Comparison of ENCODE assay signal across 21 cellular contexts in genomic region chr1:233251321-233251720, GRCh38. TPM values are rescaled to one million over a fixed set of nuclear protein-coding genes. Genes with fewer than 3 reads are reported as not detected.
DNase-seq lines count a peak whose midpoint lies in the region; ATAC-seq and TF ChIP-seq lines count a peak whose summit lies in the region.
"Had no signal": no experiment of that assay in that cellular context is flagged by ENCODE, and none has a peak within 500 bp of the region (broad histone marks: within the 10 kb centered on the region; RNA-seq: fewer than 3 reads in every experiment).

No MANE protein-coding gene starts in this region.

- no CpG with 5 or more reads among the region's 2 CpGs for WGBS in mesendoderm (ENCODE audit: extremely low coverage, insufficient coverage, low lambda C conversion rate)
- 86% methylated on average over 2 of the region's 2 CpGs for WGBS in prostate gland

- no peaks in the 10 kb centered on the region for H3K9me3 Mint-ChIP-seq in WTC11
- H3K9me3 Mint-ChIP-seq: CD4-positive, CD25-positive, alpha-beta regulatory T cell; CD8-positive, alpha-beta T cell; GM23338; H9 had no signal

- H3K9ac ChIP-seq in DND-41 (ENCODE audit: low read depth, low read length) (no peak overlapping the region), mesendoderm (ENCODE audit: low read length) (no peak overlapping the region)
- H3K9ac ChIP-seq: BLaER1 had no signal

- H3K4me1 ChIP-seq in DND-41 (ENCODE audit: insufficient read depth, low read length) (no peaks in the 10 kb centered on the region), mesendoderm (ENCODE audit: control insufficient read depth, low read depth, low read length) (no peaks in the 10 kb centered on the region), prostate gland (replicated peaks) (no peaks in the 10 kb centered on the region)

- H3K27me3 Mint-ChIP-seq in WTC11 (ENCODE audit: low read depth): no peaks in the 10 kb centered on the region
- H3K27me3 Mint-ChIP-seq: B cell; CD4-positive, CD25-positive, alpha-beta regulatory T cell had no signal

- POLR2A ChIA-PET in WTC11 (lab: Charles Lee): no interaction called here

- no peak for TF ChIP-seq CTCF in DND-41 (IDR thresholded peaks at IDR 0.05; ENCODE audit: borderline replicate concordance, extremely low read depth, low read length, poor library complexity, severe bottlenecking)
- TF ChIP-seq CTCF in WTC11 (IDR thresholded peaks at IDR 0.05): no peak
- TF ChIP-seq CTCF in prostate gland (IDR thresholded peaks at IDR 0.05): no peak

- H3K79me2 ChIP-seq in DND-41 (ENCODE audit: insufficient read depth, low read length): no peaks in the 10 kb centered on the region
- H3K79me2 ChIP-seq in mesendoderm (ENCODE audit: control insufficient read depth, insufficient read depth, low read length): no peaks in the 10 kb centered on the region

- H2BK5ac ChIP-seq in mesendoderm (ENCODE audit: low read length): no peak overlapping the region

- no peak overlapping the region for H3K18ac ChIP-seq in mesendoderm (ENCODE audit: low read length)

- H3K36me3 ChIP-seq in DND-41 (ENCODE audit: insufficient read depth, low read length): peaks cover 17% of the 10 kb centered on the region; the same call in 1 of the 2 replicates
- H3K36me3 ChIP-seq in mesendoderm (ENCODE audit: control insufficient read depth, insufficient read depth, low read length): no peaks in the 10 kb centered on the region
- H3K36me3 ChIP-seq in prostate gland: no peaks in the 10 kb centered on the region

- peaks cover 1% of the 10 kb centered on the region for H3K79me1 ChIP-seq in mesendoderm (ENCODE audit: low read length)

- no peaks in the 10 kb centered on the region for H3K9me3 ChIP-seq in DND-41 (ENCODE audit: insufficient read depth, low read length, severe bottlenecking)
- H3K9me3 ChIP-seq in prostate gland: no peaks in the 10 kb centered on the region
- H3K9me3 ChIP-seq: BLaER1, Caco-2 had no signal

- no peak overlapping the region for H2BK120ac ChIP-seq in mesendoderm (ENCODE audit: low read depth, low read length)

- H3K4ac ChIP-seq in mesendoderm (ENCODE audit: low read depth, low read length): no peak overlapping the region

- peak overlapping the region; percentile 68 for H3K27ac Mint-ChIP-seq in WTC11
- H3K27ac Mint-ChIP-seq: B cell; CD4-positive, CD25-positive, alpha-beta regulatory T cell; CD8-positive, alpha-beta T cell; GM23338 had no signal

- H3K27me3 ChIP-seq in DND-41 (ENCODE audit: insufficient read depth, low read length, poor library complexity) (no peaks in the 10 kb centered on the region), mesendoderm (ENCODE audit: insufficient read depth, low read length, poor library complexity) (no peaks in the 10 kb centered on the region), prostate gland (replicated peaks; ENCODE audit: insufficient read depth) (no peaks in the 10 kb centered on the region)
- H3K27me3 ChIP-seq: BLaER1 had no signal

- H3K4me2 ChIP-seq in DND-41 (ENCODE audit: insufficient read depth, low read length) (no peak overlapping the region), mesendoderm (ENCODE audit: low read length) (no peak overlapping the region)
- H3K4me2 ChIP-seq: BLaER1, GM23338 had no signal

- ATAC-seq in DND-41 (ENCODE audit: insufficient read depth, low read depth) (peak; percentile 40; the same call in 1 of the 3 replicates), WTC11 (no peak; the same call in 1 of the 2 replicates)
- ATAC-seq: CD8-positive, alpha-beta T cell; GM12878; GM23338; HCT116 had no signal

- intact Hi-C loops in prostate gland (cut with DNase I): no loop called here

- peaks cover 39% of the 10 kb centered on the region for H3K4me1 Mint-ChIP-seq in WTC11
- H3K4me1 Mint-ChIP-seq: B cell had no signal

- H3K56ac ChIP-seq in mesendoderm (ENCODE audit: low read length): no peak overlapping the region

- H4K8ac ChIP-seq in mesendoderm (ENCODE audit: low read depth, low read length): no peak overlapping the region

- H3K27ac ChIP-seq in DND-41 (ENCODE audit: low read length): no peak overlapping the region
- H3K27ac ChIP-seq in mesendoderm (ENCODE audit: low read depth, low read length): no peak overlapping the region
- H3K27ac ChIP-seq in prostate gland: no peak overlapping the region
- H3K27ac ChIP-seq: BLaER1, C4-2B had no signal

- no peak overlapping the region for H3K4me3 ChIP-seq in DND-41 (ENCODE audit: low read depth in 1 of 2, low read length in 2 of 2)
- H3K4me3 ChIP-seq in Jurkat, Clone E6-1 (ENCODE audit: low read length): peak overlapping the region; percentile 28
- no peak overlapping the region for H3K4me3 ChIP-seq in mesendoderm (ENCODE audit: low read length)
- H3K4me3 ChIP-seq in prostate gland: no peak overlapping the region
- H3K4me3 ChIP-seq: BLaER1, GM12878, GM23338 had no signal

- H2AFZ ChIP-seq in DND-41 (ENCODE audit: low read depth, low read length): no peak overlapping the region
- H2AFZ ChIP-seq: GM23338 had no signal

- no peaks in the 10 kb centered on the region for H4K20me1 ChIP-seq in DND-41 (ENCODE audit: insufficient read depth, low read length)
- H4K20me1 ChIP-seq: BLaER1 had no signal

- H3K23ac ChIP-seq in mesendoderm (ENCODE audit: low read length): no peak overlapping the region

- H2BK15ac ChIP-seq in mesendoderm (replicated peaks; ENCODE audit: low read depth): no peak overlapping the region

- H2AK5ac ChIP-seq in mesendoderm (ENCODE audit: low read length): no peak overlapping the region

- TF ChIP-seq POLR2A in prostate gland (IDR thresholded peaks at IDR 0.05): no peak

- no peak overlapping the region for H4K5ac ChIP-seq in mesendoderm (ENCODE audit: low read length)

- peaks cover 55% of the 10 kb centered on the region for H3K36me3 Mint-ChIP-seq in WTC11

- no peak for DNase-seq in DND-41
- peak; percentile 99 for DNase-seq in Jurkat, Clone E6-1 (ENCODE audit: low read depth, low spot score)
- no peak for DNase-seq in WTC11 (ENCODE audit: low spot score)
- peak; percentile 57 for DNase-seq in mesendoderm
- no peak for DNase-seq in NOMO-1 treated with DMSO at 0.1 percent for 48 hours (lab: John Stamatoyannopoulos, UW; ENCODE audit: unreplicated experiment)
- no peak for DNase-seq in prostate gland (ENCODE audit: low spot score)
- no peak for DNase-seq in glomerular visceral epithelial cell (ENCODE audit: extremely low spot score)
- DNase-seq in stimulated activated CD4-positive, alpha-beta T cell treated with anti-CD3 and anti-CD28 coated beads, Interleukin-4, amount 100 ng/mL, for 1 hour: no peak
- DNase-seq: Caco-2; CD4-positive, CD25-positive, alpha-beta regulatory T cell; CD8-positive, alpha-beta T cell; DMS153; EL; GDM1; H9 had no signal

- H3K4me3 Mint-ChIP-seq in WTC11: no peak overlapping the region
- H3K4me3 Mint-ChIP-seq: B cell; CD8-positive, alpha-beta T cell; GM23338; H9 had no signal

- CTCF ChIA-PET in WTC11 (lab: Charles Lee): no interaction called here

TF ChIP-seq in WTC11, 78 proteins besides CTCF, POLR2A, EP300 and RAD21:
- TF ChIP-seq CREM (CRISPR knock-in tag; IDR thresholded peaks at IDR 0.05) (no peak), MLX (CRISPR knock-in tag; IDR thresholded peaks at IDR 0.05) (no peak), ELF4 (CRISPR knock-in tag; IDR thresholded peaks at IDR 0.05; ENCODE audit: low read depth) (no peak), ETV6 (CRISPR knock-in tag; IDR thresholded peaks at IDR 0.05) (no peak), ESRRA (CRISPR knock-in tag; IDR thresholded peaks at IDR 0.05; ENCODE audit: borderline replicate concordance) (no peak), ZBTB21 (CRISPR knock-in tag; IDR thresholded peaks at IDR 0.05; ENCODE audit: borderline replicate concordance) (no peak), JAZF1 (CRISPR knock-in tag; IDR thresholded peaks at IDR 0.05) (no peak), JUN (CRISPR knock-in tag; IDR thresholded peaks at IDR 0.05) (no peak)
- TF ChIP-seq, protein P1, sequence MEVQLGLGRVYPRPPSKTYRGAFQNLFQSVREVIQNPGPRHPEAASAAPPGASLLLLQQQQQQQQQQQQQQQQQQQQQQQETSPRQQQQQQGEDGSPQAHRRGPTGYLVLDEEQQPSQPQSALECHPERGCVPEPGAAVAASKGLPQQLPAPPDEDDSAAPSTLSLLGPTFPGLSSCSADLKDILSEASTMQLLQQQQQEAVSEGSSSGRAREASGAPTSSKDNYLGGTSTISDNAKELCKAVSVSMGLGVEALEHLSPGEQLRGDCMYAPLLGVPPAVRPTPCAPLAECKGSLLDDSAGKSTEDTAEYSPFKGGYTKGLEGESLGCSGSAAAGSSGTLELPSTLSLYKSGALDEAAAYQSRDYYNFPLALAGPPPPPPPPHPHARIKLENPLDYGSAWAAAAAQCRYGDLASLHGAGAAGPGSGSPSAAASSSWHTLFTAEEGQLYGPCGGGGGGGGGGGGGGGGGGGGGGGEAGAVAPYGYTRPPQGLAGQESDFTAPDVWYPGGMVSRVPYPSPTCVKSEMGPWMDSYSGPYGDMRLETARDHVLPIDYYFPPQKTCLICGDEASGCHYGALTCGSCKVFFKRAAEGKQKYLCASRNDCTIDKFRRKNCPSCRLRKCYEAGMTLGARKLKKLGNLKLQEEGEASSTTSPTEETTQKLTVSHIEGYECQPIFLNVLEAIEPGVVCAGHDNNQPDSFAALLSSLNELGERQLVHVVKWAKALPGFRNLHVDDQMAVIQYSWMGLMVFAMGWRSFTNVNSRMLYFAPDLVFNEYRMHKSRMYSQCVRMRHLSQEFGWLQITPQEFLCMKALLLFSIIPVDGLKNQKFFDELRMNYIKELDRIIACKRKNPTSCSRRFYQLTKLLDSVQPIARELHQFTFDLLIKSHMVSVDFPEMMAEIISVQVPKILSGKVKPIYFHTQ (CRISPR knock-in tag; IDR thresholded peaks at IDR 0.05): no peak
- TF ChIP-seq, protein P2, sequence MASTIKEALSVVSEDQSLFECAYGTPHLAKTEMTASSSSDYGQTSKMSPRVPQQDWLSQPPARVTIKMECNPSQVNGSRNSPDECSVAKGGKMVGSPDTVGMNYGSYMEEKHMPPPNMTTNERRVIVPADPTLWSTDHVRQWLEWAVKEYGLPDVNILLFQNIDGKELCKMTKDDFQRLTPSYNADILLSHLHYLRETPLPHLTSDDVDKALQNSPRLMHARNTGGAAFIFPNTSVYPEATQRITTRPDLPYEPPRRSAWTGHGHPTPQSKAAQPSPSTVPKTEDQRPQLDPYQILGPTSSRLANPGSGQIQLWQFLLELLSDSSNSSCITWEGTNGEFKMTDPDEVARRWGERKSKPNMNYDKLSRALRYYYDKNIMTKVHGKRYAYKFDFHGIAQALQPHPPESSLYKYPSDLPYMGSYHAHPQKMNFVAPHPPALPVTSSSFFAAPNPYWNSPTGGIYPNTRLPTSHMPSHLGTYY (CRISPR knock-in tag; IDR thresholded peaks at IDR 0.05): no peak

RNA-seq across cellular contexts. Expression of gene PCNX2, which starts 44.2 kb away (rescaled TPM):
- polyA plus RNA-seq in Jurkat, Clone E6-1 (2012; ENCODE audit: insufficient read depth, insufficient read length): 12.3 TPM
- total RNA-seq in WTC11 (2021) (50.8 to 59.4 TPM (median 57.0 TPM) in 3 replicates), prostate gland (10 to 100 TPM in 1 of 2 donors, 1 to 10 TPM in 1; 8.4 to 23.2 TPM)
- polyA plus RNA-seq in mesendoderm (2013, experiment 1 of 2): 20.1 TPM
- 17.6 TPM for polyA plus RNA-seq in mesendoderm (2013, experiment 2 of 2)

Comparison
In these comparisons a context has a peak if more than half of its experiments do, and no peak if none do; other contexts are left out.
1. DNase-seq: peak in Jurkat, Clone E6-1 (single experiment) and mesendoderm (single experiment); none in DND-41 (single experiment), WTC11 (single experiment), NOMO-1 treated with DMSO at 0.1 percent for 48 hours (single experiment), prostate gland (single experiment), glomerular visceral epithelial cell (single experiment) and stimulated activated CD4-positive, alpha-beta T cell treated with anti-CD3 and anti-CD28 coated beads, Interleukin-4, amount 100 ng/mL, for 1 hour (single experiment).